In the genomic region with DNA sequence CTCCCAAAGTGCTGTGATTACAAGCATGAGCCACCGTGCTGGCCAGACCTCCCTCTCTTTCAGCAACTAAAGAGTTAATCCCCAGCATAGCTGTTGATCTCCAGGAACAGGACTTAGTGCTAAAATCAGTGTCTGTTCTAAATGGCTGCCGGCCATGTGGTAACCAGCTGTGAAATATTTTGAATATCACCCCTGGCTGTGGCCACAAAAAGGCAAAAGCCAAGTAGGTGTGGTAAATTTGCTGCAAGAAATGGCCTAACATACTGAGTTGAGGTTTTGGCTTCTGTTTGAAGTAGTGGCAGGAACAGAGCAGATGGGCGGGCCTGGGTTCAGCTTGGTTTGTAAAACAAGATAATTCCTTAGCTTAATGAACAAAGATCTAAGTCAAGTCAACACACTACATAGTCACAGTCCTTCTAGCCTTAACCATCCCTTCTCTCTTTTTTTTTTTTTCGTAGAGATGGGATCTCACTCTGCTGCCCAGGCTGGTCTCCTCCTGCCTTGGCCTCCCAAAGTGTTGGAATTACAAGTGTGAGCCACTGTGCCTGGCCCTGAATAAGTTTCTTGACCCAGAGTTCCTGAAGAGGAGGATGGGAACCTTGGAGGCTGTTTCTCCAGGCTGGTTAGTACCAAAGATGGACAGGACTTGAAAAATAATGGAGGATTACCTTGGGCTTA, we compare ENCODE assay signal across 1 cellular context.
TF ChIP-seq lines count a peak whose summit lies in the region.

No MANE protein-coding gene starts in this region.

TF ChIP-seq in H1, 55 proteins besides CTCF, POLR2A, EP300 and RAD21:
- TF ChIP-seq NANOG (IDR thresholded peaks at IDR 0.05; ENCODE audit: insufficient read depth, low read depth, low read length, poor library complexity, severe bottlenecking) = no peak
- no peak for TF ChIP-seq GABPA (IDR thresholded peaks at IDR 0.05; ENCODE audit: borderline replicate concordance, insufficient read depth, low read length)
- no peak for TF ChIP-seq NRF1 (IDR thresholded peaks at IDR 0.05; ENCODE audit: low read depth, low read length)
- no peak for TF ChIP-seq CEBPB (IDR thresholded peaks at IDR 0.05; ENCODE audit: low read depth, low read length)
- no peak for TF ChIP-seq FOSL1 (IDR thresholded peaks at IDR 0.05; ENCODE audit: insufficient read depth, low read depth, low read length)
- TF ChIP-seq, protein P1, sequence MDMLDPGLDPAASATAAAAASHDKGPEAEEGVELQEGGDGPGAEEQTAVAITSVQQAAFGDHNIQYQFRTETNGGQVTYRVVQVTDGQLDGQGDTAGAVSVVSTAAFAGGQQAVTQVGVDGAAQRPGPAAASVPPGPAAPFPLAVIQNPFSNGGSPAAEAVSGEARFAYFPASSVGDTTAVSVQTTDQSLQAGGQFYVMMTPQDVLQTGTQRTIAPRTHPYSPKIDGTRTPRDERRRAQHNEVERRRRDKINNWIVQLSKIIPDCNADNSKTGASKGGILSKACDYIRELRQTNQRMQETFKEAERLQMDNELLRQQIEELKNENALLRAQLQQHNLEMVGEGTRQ (IDR thresholded peaks at IDR 0.05; ENCODE audit: low read length) = no peak
- no peak for TF ChIP-seq SIN3A (conservative IDR thresholded peaks at IDR 0.05 in 1 of 2, IDR thresholded peaks at IDR 0.05 in 1 of 2; ENCODE audit: low read depth in 1 of 2, low read length in 2 of 2)
